Comparison of ENCODE assay signal across 8 cellular contexts in the genomic region with DNA sequence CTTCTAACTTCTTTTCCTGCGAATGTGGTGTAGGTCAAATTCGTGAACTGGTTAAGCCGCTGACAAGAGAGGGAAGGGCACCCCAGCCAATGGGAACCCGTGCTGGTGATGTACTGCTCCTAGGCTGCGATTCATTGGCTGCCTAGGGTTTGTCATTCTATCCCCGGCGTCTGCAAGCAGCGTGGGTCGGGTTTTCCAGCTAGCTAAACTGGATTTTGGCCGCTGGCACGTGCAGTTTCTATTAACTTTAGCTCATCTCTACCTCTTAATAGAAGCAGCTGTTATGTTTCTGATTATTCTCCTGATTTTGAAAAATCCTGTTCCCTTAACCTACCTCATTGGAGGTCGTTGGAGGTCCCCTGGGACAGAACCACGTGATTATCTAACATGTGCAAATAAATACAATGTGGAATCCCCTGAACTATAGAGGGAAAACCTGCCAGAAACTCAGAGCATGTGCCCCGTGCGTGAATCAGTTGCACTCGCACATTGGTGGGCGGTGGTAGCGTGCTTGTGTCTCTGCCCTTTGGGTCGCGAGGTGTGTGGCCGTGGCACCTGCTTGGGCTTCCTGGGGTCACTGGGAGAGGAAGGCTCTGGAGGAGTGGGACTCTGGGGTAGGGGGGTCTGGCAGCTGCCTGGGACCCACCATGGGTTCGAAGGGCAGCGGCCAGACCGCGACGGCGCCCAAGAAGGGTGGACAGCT. TPM values are rescaled to one million over a fixed set of nuclear protein-coding genes. Genes with fewer than 3 reads are reported as not detected.
DNase-seq lines count a peak whose midpoint lies in the region; ATAC-seq and TF ChIP-seq lines count a peak whose summit lies in the region.

No MANE protein-coding gene starts in this region.

- POLR2A ChIA-PET in activated B cell treated with CpG ODN at 0.5 μM for 24 hours (lab: Charles Lee): interaction anchor here (0.6 to 3.1 kb wide), 27 partner anchors 19 to 1950 kb away, joined by 3 to 57 read pairs (median 7); a partner anchor contains a TSS

- no peak for TF ChIP-seq CTCF in 22Rv1 (IDR thresholded peaks at IDR 0.05)
- no peak for TF ChIP-seq CTCF in activated B cell treated with CpG ODN at 0.5 μM for 24 hours (IDR thresholded peaks at IDR 0.05)

- peaks cover 53% of the 10 kb centered on the region for H3K4me1 Mint-ChIP-seq in activated B cell treated with CpG ODN at 0.5 μM for 24 hours

- peaks cover 2% of the 10 kb centered on the region for H3K27me3 Mint-ChIP-seq in activated B cell treated with CpG ODN at 0.5 μM for 24 hours

- DNase-seq in NCI-H2196 treated with DMSO at 0.1 percent for 48 hours (lab: John Stamatoyannopoulos, UW; ENCODE audit: unreplicated experiment): peak; percentile 93
- DNase-seq in activated B cell treated with CpG ODN at 0.5 μM for 24 hours: peak; percentile 59
- DNase-seq in caudate nucleus (lab: John Stamatoyannopoulos, UW): peak; percentile 43 to 98 (median 90)
- peak; percentile 96 for DNase-seq in inferior parietal cortex (ENCODE audit: extremely low spot score)
- DNase-seq in smooth muscle cell of the brain vasculature (ENCODE audit: low read depth, low spot score): peak; percentile 72

- CTCF ChIA-PET in activated B cell treated with CpG ODN at 0.5 μM for 24 hours (lab: Charles Lee): interaction anchor here (1.0 to 2.0 kb wide), 3 partner anchors 18 to 83 kb away, joined by 4 to 6 read pairs (median 4); no protein-coding TSS in a partner anchor

- intact Hi-C loops in activated B cell treated with CpG ODN at 0.5 μM for 24 hours (cut with micrococcal nuclease): loop anchor here (1.0 to 2.0 kb wide), 12 partner anchors 35 to 1949 kb away; a partner anchor contains a TSS

- peak overlapping the region; percentile 100 for H3K27ac Mint-ChIP-seq in activated B cell treated with CpG ODN at 0.5 μM for 24 hours

- ATAC-seq in GM18858 (IDR thresholded peaks at IDR 0.05; ENCODE audit: unreplicated experiment): peak; percentile 54
- peak; percentile 56 for ATAC-seq in HG03097 (IDR thresholded peaks at IDR 0.05; ENCODE audit: low FRiP score, unreplicated experiment)
- peak; percentile 64 for ATAC-seq in activated B cell treated with CpG ODN at 0.5 μM for 24 hours (ENCODE audit: low read depth)

- peaks cover 9% of the 10 kb centered on the region for H3K36me3 Mint-ChIP-seq in activated B cell treated with CpG ODN at 0.5 μM for 24 hours (ENCODE audit: low read depth)

- H3K27ac ChIP-seq in 22Rv1 (peak overlapping the region; percentile 99), caudate nucleus (ENCODE audit: low read depth, low read length) (peak overlapping the region; percentile 99)

- H3K4me3 Mint-ChIP-seq in activated B cell treated with CpG ODN at 0.5 μM for 24 hours: peak overlapping the region; percentile 99

- H3K9me3 Mint-ChIP-seq in activated B cell treated with CpG ODN at 0.5 μM for 24 hours: no peaks in the 10 kb centered on the region

RNA-seq across cellular contexts. Expression of a gene that starts 0.9 kb away (rescaled TPM):
- 40.1 and 47.5 TPM in 2 replicates for total RNA-seq in activated B cell treated with CpG ODN at 0.5 μM for 24 hours

Comparison
In these comparisons a context has a peak if more than half of its experiments do, and no peak if none do; other contexts are left out.
1. Peak in every context shown above with its lines: DNase-seq, ATAC-seq and H3K27ac ChIP-seq.